16 cellular contexts compared by ENCODE assay signal in the genomic region with DNA sequence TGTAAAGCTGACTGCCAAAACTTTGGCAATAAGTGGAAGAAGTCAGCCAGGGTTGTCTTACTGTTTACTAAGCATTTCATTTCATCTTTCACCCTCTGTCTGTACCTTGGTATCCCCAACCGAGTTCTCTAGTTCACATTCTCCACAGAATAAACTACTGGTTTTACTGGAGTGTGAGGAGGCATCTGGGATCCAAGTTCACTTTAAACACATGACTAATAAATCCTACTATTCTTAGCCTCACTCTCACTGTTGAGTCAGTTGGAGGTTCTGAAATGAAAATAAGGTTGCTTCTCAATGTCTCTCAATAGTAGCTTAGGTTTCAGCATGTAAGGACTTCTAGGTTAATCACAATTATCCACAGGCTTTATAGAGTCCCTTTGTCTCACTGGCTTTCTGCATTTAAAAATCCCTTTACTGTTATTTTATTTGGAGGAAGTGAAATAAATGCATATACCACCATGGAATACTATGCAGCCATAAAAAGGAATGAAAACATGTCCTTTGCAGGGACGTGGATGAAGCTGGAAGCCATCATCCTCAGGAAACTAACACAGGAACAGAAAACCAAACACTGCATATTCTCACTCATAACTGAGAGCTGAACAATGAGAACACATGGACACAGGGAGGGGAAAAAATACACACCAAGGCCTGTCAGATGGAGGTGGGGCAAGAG.
DNase-seq lines count a peak whose midpoint lies in the region; ATAC-seq and TF ChIP-seq lines count a peak whose summit lies in the region.
"Had no signal": no experiment of that assay in that cellular context is flagged by ENCODE, and none has a peak within 500 bp of the region (broad histone marks: within the 10 kb centered on the region; RNA-seq: fewer than 3 reads in every experiment).

No MANE protein-coding gene starts in this region.

- peak overlapping the region; percentile 88 for H3K27ac Mint-ChIP-seq in chondrocyte (ENCODE audit: unreplicated experiment)
- H3K27ac Mint-ChIP-seq: immature natural killer cell; T-helper 1 cell treated with Interleukin-12 subunit alpha and Interleukin-12 subunit beta and Interleukin-4 antibody, amounts not matched to agents 30 μg/mL and 1 μg/mL, for 36 hours had no signal

- H3K36me3 ChIP-seq in left ventricle myocardium inferior, result no peaks in the 10 kb centered on the region
- H3K36me3 ChIP-seq: neutrophil, upper lobe of right lung had no signal

- peak overlapping the region; percentile 83 for H3K27ac ChIP-seq in left ventricle myocardium inferior (replicated peaks)
- H3K27ac ChIP-seq: neutrophil, upper lobe of right lung had no signal

- H3K9me3 ChIP-seq in left ventricle myocardium inferior (replicated peaks), result peaks cover 5% of the 10 kb centered on the region
- H3K9me3 ChIP-seq: neutrophil, upper lobe of right lung had no signal

- no peaks in the 10 kb centered on the region for H3K36me3 Mint-ChIP-seq in chondrocyte (ENCODE audit: low read depth)

- peaks cover 47% of the 10 kb centered on the region for H3K4me1 ChIP-seq in left ventricle myocardium inferior

- H3K4me3 ChIP-seq in left ventricle myocardium inferior, result no peak overlapping the region
- H3K4me3 ChIP-seq: skin epidermis, upper lobe of right lung had no signal

- no peak for ATAC-seq in left ventricle myocardium superior
- ATAC-seq in left colon, result peak; percentile 41
- ATAC-seq in GM21381 (IDR thresholded peaks at IDR 0.05; ENCODE audit: unreplicated experiment), result no peak
- ATAC-seq in GM18520 (IDR thresholded peaks at IDR 0.05; ENCODE audit: unreplicated experiment), result no peak
- ATAC-seq: upper lobe of right lung had no signal

- no peak for DNase-seq in left ventricle myocardium inferior
- no peak for DNase-seq in left ventricle myocardium superior
- DNase-seq in chondrocyte (ENCODE audit: low spot score), result no peak
- no peak for DNase-seq in left colon
- no peak for DNase-seq in HK-2 (ENCODE audit: unreplicated experiment)
- DNase-seq in cerebellar nuclear complex (lab: John Stamatoyannopoulos, UW), result no peak
- DNase-seq: activated CD8-positive, alpha-beta memory T cell treated with anti-CD3 and anti-CD28 coated beads, Interleukin-2, amount 50 U/mL, for 48 hours; activated naive CD4-positive, alpha-beta T cell treated with anti-CD3 and anti-CD28 coated beads, Interleukin-2, amount 50 U/mL, for 16 hours; immature natural killer cell; NCI-H1048; upper lobe of right lung had no signal

- TF ChIP-seq CTCF in left ventricle myocardium inferior (IDR thresholded peaks at IDR 0.05; ENCODE audit: borderline replicate concordance) (no peak), chondrocyte (IDR thresholded peaks at IDR 0.05) (no peak)

- intact Hi-C loops in left ventricle myocardium inferior (cut with micrococcal nuclease) (no loop called here), left ventricle myocardium superior (cut with micrococcal nuclease) (no loop called here), left colon (cut with DNase I, micrococcal nuclease) (no loop called here)

- peaks cover 82% of the 10 kb centered on the region for H3K4me1 Mint-ChIP-seq in chondrocyte (ENCODE audit: low read depth)
- H3K4me1 Mint-ChIP-seq: immature natural killer cell had no signal

- no peak overlapping the region for H3K4me3 Mint-ChIP-seq in chondrocyte (ENCODE audit: unreplicated experiment)
- H3K4me3 Mint-ChIP-seq: immature natural killer cell; T-helper 1 cell treated with Interleukin-12 subunit alpha and Interleukin-12 subunit beta and Interleukin-4 antibody, amounts not matched to agents 30 μg/mL and 1 μg/mL, for 36 hours had no signal

- H3K9me3 Mint-ChIP-seq in chondrocyte (ENCODE audit: low read depth), result no peaks in the 10 kb centered on the region
- H3K9me3 Mint-ChIP-seq: T-helper 1 cell treated with Interleukin-12 subunit alpha and Interleukin-12 subunit beta and Interleukin-4 antibody, amounts not matched to agents 30 μg/mL and 1 μg/mL, for 36 hours had no signal

- no peaks in the 10 kb centered on the region for H3K27me3 Mint-ChIP-seq in chondrocyte (ENCODE audit: low read depth)

- H3K27me3 ChIP-seq in left ventricle myocardium inferior (ENCODE audit: low read depth), result no peaks in the 10 kb centered on the region
- H3K27me3 ChIP-seq: neutrophil, upper lobe of right lung had no signal
